Comparison of ENCODE assay signal across 27 cellular contexts in genomic region chr11:134366279-134366678, GRCh38. TPM values are rescaled to one million over a fixed set of nuclear protein-coding genes. Genes with fewer than 3 reads are reported as not detected.
"Had no signal": no experiment of that assay in that cellular context is flagged by ENCODE, and none has a peak within 500 bp of the region (broad histone marks: within the 10 kb centered on the region; RNA-seq: fewer than 3 reads in every experiment).

No MANE protein-coding gene starts in this region.

- H3K4me1 ChIP-seq: psoas muscle, right lobe of liver, spleen, suprapubic skin, testis, tibial artery, transverse colon, vagina had no signal

- H3K9me3 ChIP-seq: neutrophil, ovary, psoas muscle, right lobe of liver, spleen, suprapubic skin, testis, tibial artery, transverse colon, vagina had no signal

- H3K4me2 ChIP-seq: smooth muscle cell had no signal

- DNase-seq: nephron progenitor cell; nucleus accumbens; psoas muscle; stimulated activated CD4-positive, alpha-beta T cell treated with anti-CD3 and anti-CD28 coated beads, Interleukin-12 subunit alpha, Interleukin-12 subunit beta, amount 100 ng/mL, for 4 hours; stimulated activated CD4-positive, alpha-beta T cell treated with anti-CD3 and anti-CD28 coated beads, Interleukin-1b, Interleukin-23, amount 100 ng/mL, for 48 hours; stimulated activated CD4-positive, alpha-beta T cell treated with anti-CD3 and anti-CD28 coated beads, Interleukin-4, amount 100 ng/mL, for 1 hour; stimulated activated CD4-positive, alpha-beta T cell treated with anti-CD3 and anti-CD28 coated beads, Interleukin-4, amount 100 ng/mL, for 4 hours; stimulated activated CD8-positive, alpha-beta memory T cell treated with anti-CD3 and anti-CD28 coated beads, Interleukin-4, amount 100 ng/mL, for 48 hours; stimulated activated naive CD4-positive, alpha-beta T cell; stimulated activated naive CD8-positive, alpha-beta T cell treated with anti-CD3 and anti-CD28 coated beads, Interleukin-15, amount 100 ng/mL, for 72 hours; stimulated activated naive CD8-positive, alpha-beta T cell treated with anti-CD3 and anti-CD28 coated beads, Interleukin-15, Interleukin-2, amounts not matched to agents 100 U/mL and 50 U/mL, for 24 hours; substantia nigra; testis; transverse colon had no signal

- H3K79me2 ChIP-seq: parathyroid adenoma had no signal

- H3K4me3 ChIP-seq: ovary, psoas muscle, right lobe of liver, skin epidermis, smooth muscle cell, spleen, suprapubic skin, testis, tibial artery, transverse colon, vagina had no signal

- ATAC-seq: naive thymus-derived CD8-positive, alpha-beta T cell; natural killer cell treated with Interleukin-12 subunit alpha and Interleukin-12 subunit beta and Interleukin-15 and Interleukin-18, amount 100 ng/mL, for 72 hours; psoas muscle; right lobe of liver; stimulated activated memory B cell treated with anti-CD40 and anti-IgM and Interleukin-4, amounts not matched to agents 10 μg/mL and 1 μg/mL and 100 μg/mL, for 72 hours; stimulated activated naive CD8-positive, alpha-beta T cell treated with anti-CD3 and anti-CD28 coated beads, Interleukin-15, amount 100 ng/mL, for 72 hours; stimulated activated naive CD8-positive, alpha-beta T cell treated with anti-CD3 and anti-CD28 coated beads, Interleukin-15, Interleukin-2, amounts not matched to agents 100 U/mL and 50 U/mL, for 24 hours had no signal

- H2AFZ ChIP-seq: parathyroid adenoma had no signal

- H3K36me3 ChIP-seq: neutrophil, ovary, right lobe of liver, spleen, suprapubic skin, tibial artery, transverse colon, vagina had no signal

- H3K27ac ChIP-seq: neutrophil, ovary, parathyroid adenoma, psoas muscle, right lobe of liver, skin epidermis, spleen, suprapubic skin, testis, tibial artery, transverse colon, vagina had no signal

- H3K27me3 ChIP-seq: neutrophil, ovary, right lobe of liver, suprapubic skin, testis, transverse colon, vagina had no signal

RNA-seq across cellular contexts. Expression of gene B3GAT1, which starts 45.8 kb away (rescaled TPM):
- total RNA-seq: smooth muscle cell had no signal
